In genomic region chr10:27742195-27742925, GRCh38 we compare ENCODE assay signal across 8 cellular contexts. TPM values are rescaled to one million over a fixed set of nuclear protein-coding genes. Genes with fewer than 3 reads are reported as not detected.
DNase-seq lines count a peak whose midpoint lies in the region; ATAC-seq and TF ChIP-seq lines count a peak whose summit lies in the region.

No MANE protein-coding gene starts in this region.

- TF ChIP-seq CTCF in lung (IDR thresholded peaks at IDR 0.05; ENCODE audit: control extremely low read depth, extremely low read depth): peak; percentile 58

- peak; percentile 46 for DNase-seq in NCI-H1436 (lab: John Stamatoyannopoulos, UW)
- DNase-seq in NCI-H1436 treated with DMSO at 0.1 percent for 48 hours (lab: John Stamatoyannopoulos, UW): no peak
- DNase-seq in NCI-H2196 treated with DMSO at 0.1 percent for 48 hours (lab: John Stamatoyannopoulos, UW; ENCODE audit: unreplicated experiment): peak; percentile 59
- peak; percentile 91 for DNase-seq in activated CD4-positive, alpha-beta memory T cell treated with anti-CD3 and anti-CD28 coated beads for 36 hours
- DNase-seq in ecto neural progenitor cell (ENCODE audit: low spot score): peak; percentile 86
- DNase-seq in lung (ENCODE audit: low spot score): peak; percentile 81
- DNase-seq in stimulated activated CD4-positive, alpha-beta T cell treated with anti-CD3 and anti-CD28 coated beads, Interleukin-4, amount 100 ng/mL, for 4 hours: peak; percentile 77 to 87

- H3K9me3 ChIP-seq in lung (ENCODE audit: control insufficient read depth in 2 of 2, insufficient read depth in 1 of 2, low read length in 1 of 2): peaks cover 0 to 2% of the 10 kb centered on the region in 2 donors

- peak overlapping the region in 1 of 2 donors; percentile 13 for H3K27ac ChIP-seq in lung (ENCODE audit: low read depth in 1 of 2, low read length in 1 of 2)

- H3K4me3 ChIP-seq in lung: peak overlapping the region; percentile 33

- H3K36me3 Mint-ChIP-seq in activated CD4-positive, alpha-beta memory T cell treated with anti-CD3 and anti-CD28 coated beads for 36 hours: no peaks in the 10 kb centered on the region

- peaks cover 49% of the 10 kb centered on the region for H3K27me3 Mint-ChIP-seq in activated CD4-positive, alpha-beta memory T cell treated with anti-CD3 and anti-CD28 coated beads for 36 hours

- H3K4me3 Mint-ChIP-seq in activated CD4-positive, alpha-beta memory T cell treated with anti-CD3 and anti-CD28 coated beads for 36 hours: peak overlapping the region; percentile 74

- H3K27me3 ChIP-seq in lung (ENCODE audit: control insufficient read depth, insufficient read depth): peaks cover 10% of the 10 kb centered on the region

- peaks cover 39% of the 10 kb centered on the region for H3K4me1 Mint-ChIP-seq in activated CD4-positive, alpha-beta memory T cell treated with anti-CD3 and anti-CD28 coated beads for 36 hours (ENCODE audit: low read depth)

- H3K9me3 Mint-ChIP-seq in activated CD4-positive, alpha-beta memory T cell treated with anti-CD3 and anti-CD28 coated beads for 36 hours: no peaks in the 10 kb centered on the region

- peak; percentile 96 for ATAC-seq in HG02943 (IDR thresholded peaks at IDR 0.05; ENCODE audit: low read depth, unreplicated experiment)
- ATAC-seq in lung (ENCODE audit: insufficient read depth, low FRiP score): peak; percentile 88

- CTCF ChIA-PET in activated CD4-positive, alpha-beta memory T cell treated with anti-CD3 and anti-CD28 coated beads for 36 hours (lab: Charles Lee): interaction anchor here (0.6 to 4.6 kb wide), 17 partner anchors 16 to 652 kb away, joined by 3 to 33 read pairs (median 3); no protein-coding TSS in a partner anchor

- WGBS in lung, 2 donors: 0 to 1% methylated on average over 65 to 71 of the region's 71 CpGs

- no peaks in the 10 kb centered on the region for H3K36me3 ChIP-seq in lung (ENCODE audit: control insufficient read depth in 2 of 2, insufficient read depth in 2 of 2, low read length in 2 of 2)

- peaks cover 0 to 28% of the 10 kb centered on the region in 2 donors for H3K4me1 ChIP-seq in lung (ENCODE audit: control insufficient read depth in 2 of 2, insufficient read depth in 2 of 2, low read length in 2 of 2)

- no peak overlapping the region for H3K27ac Mint-ChIP-seq in activated CD4-positive, alpha-beta memory T cell treated with anti-CD3 and anti-CD28 coated beads for 36 hours

- POLR2A ChIA-PET in activated CD4-positive, alpha-beta memory T cell treated with anti-CD3 and anti-CD28 coated beads for 36 hours (lab: Charles Lee): interaction anchor here (0.6 to 1.0 kb wide), 3 partner anchors 63 to 626 kb away, joined by 3 to 5 read pairs (median 3); no protein-coding TSS in a partner anchor

- intact Hi-C loops in activated CD4-positive, alpha-beta memory T cell treated with anti-CD3 and anti-CD28 coated beads for 36 hours (cut with micrococcal nuclease): loop anchor here (1.0 to 10.0 kb wide), 9 partner anchors 240 to 932 kb away; partner anchors contain the start of genes BAMBI, MPP7, ODAD2 and RAB18

RNA-seq across cellular contexts. Expression of gene MKX, which starts 3.3 kb away (rescaled TPM):
- total RNA-seq in activated CD4-positive, alpha-beta memory T cell treated with anti-CD3 and anti-CD28 coated beads for 36 hours: under 1 TPM; 0.38 to 0.63 TPM
- total RNA-seq in lung: 1 to 10 TPM; 2.0 to 3.5 TPM
- under 1 TPM; 0.50 to 0.83 TPM for polyA plus RNA-seq in lung
